Comparison of ENCODE assay signal across 1 cellular context in genomic region chr1:56417636-56418035, GRCh38.
TF ChIP-seq lines count a peak whose summit lies in the region.

No MANE protein-coding gene starts in this region.

TF ChIP-seq in IMR-90, 13 proteins besides CTCF, POLR2A, EP300 and RAD21:
- no peak for TF ChIP-seq ELK1 (IDR thresholded peaks at IDR 0.05; ENCODE audit: borderline replicate concordance, low read depth, low read length)
- TF ChIP-seq RCOR1 (IDR thresholded peaks at IDR 0.05; ENCODE audit: insufficient replicate concordance, low read length) = no peak
- no peak for TF ChIP-seq BHLHE40 (IDR thresholded peaks at IDR 0.05; ENCODE audit: low read depth, low read length)
- no peak for TF ChIP-seq MXI1 (IDR thresholded peaks at IDR 0.05; ENCODE audit: borderline replicate concordance, low read depth, low read length)
- no peak for TF ChIP-seq CHD1 (IDR thresholded peaks at IDR 0.05; ENCODE audit: low read depth, low read length)
- TF ChIP-seq SMC3 (IDR thresholded peaks at IDR 0.05; ENCODE audit: low read depth, low read length) = no peak
- TF ChIP-seq MAZ (IDR thresholded peaks at IDR 0.05; ENCODE audit: borderline replicate concordance, low read depth, low read length) = no peak
- TF ChIP-seq MAFK (IDR thresholded peaks at IDR 0.05; ENCODE audit: low read depth, low read length) = no peak
- TF ChIP-seq FOS (IDR thresholded peaks at IDR 0.05; ENCODE audit: low read depth, low read length) = no peak
- TF ChIP-seq RFX5 (IDR thresholded peaks at IDR 0.05; ENCODE audit: low read depth, low read length) = no peak
- TF ChIP-seq CEBPB (IDR thresholded peaks at IDR 0.05; ENCODE audit: low read depth, low read length) = no peak
- TF ChIP-seq NFE2L2 (IDR thresholded peaks at IDR 0.05; ENCODE audit: low read depth, low read length) = no peak
